ENCODE assay signal across 16 cellular contexts in the genomic region with DNA sequence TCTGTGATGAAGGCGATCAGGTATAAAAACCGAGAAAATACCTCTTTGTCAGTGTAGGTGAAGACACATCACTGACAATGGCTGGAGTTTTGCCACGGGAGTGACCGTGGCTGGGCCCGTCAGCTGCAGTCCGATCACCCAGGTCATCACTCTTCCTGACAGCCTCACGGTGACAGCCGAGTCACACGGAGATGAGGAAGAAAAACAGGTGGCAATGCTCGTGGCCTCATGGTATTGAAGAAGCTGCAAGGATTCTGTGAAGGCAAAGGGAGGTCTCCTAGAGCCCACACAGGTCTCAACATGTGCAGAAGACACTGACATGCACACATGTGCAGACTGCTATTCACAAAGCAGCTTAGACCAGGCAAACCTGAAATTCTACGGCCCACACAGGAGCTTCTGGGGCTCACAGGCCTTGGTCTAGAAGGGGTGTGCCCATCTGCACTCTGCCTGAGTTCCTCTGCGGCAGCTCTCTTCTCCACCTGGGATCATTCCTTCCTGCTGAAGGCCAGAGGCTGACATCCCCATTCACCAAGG. TPM values are rescaled to one million over a fixed set of nuclear protein-coding genes. Genes with fewer than 3 reads are reported as not detected.
DNase-seq lines count a peak whose midpoint lies in the region; ATAC-seq and TF ChIP-seq lines count a peak whose summit lies in the region.
"Had no signal": no experiment of that assay in that cellular context is flagged by ENCODE, and none has a peak within 500 bp of the region (broad histone marks: within the 10 kb centered on the region; RNA-seq: fewer than 3 reads in every experiment).

No MANE protein-coding gene starts in this region.

- H3K9me3 Mint-ChIP-seq in type B pancreatic cell: no peaks in the 10 kb centered on the region

- H3K4me1 Mint-ChIP-seq in type B pancreatic cell (ENCODE audit: unreplicated experiment): no peaks in the 10 kb centered on the region

- H3K27ac Mint-ChIP-seq in type B pancreatic cell: no peak overlapping the region
- H3K27ac Mint-ChIP-seq: CD4-positive, CD25-positive, alpha-beta regulatory T cell had no signal

- H3K4me2 ChIP-seq in osteoblast (ENCODE audit: insufficient read depth, low read length): no peak overlapping the region

- H4K20me1 ChIP-seq in osteoblast (ENCODE audit: insufficient read depth, low read length): no peaks in the 10 kb centered on the region

- no peaks in the 10 kb centered on the region for H3K27me3 ChIP-seq in heart right ventricle
- H3K27me3 ChIP-seq in osteoblast (ENCODE audit: insufficient read depth, low read length): no peaks in the 10 kb centered on the region

- peaks cover 3% of the 10 kb centered on the region for H3K79me2 ChIP-seq in osteoblast (ENCODE audit: insufficient read depth, low read length)

- no peak overlapping the region for H2AFZ ChIP-seq in osteoblast (ENCODE audit: low read length)

- DNase-seq in cardiac septum (ENCODE audit: low spot score): peak; percentile 31
- DNase-seq in heart right ventricle: no peak
- DNase-seq in epithelial cell of esophagus (ENCODE audit: low read depth): peak; percentile 54
- peak; percentile 76 for DNase-seq in osteoblast (ENCODE audit: insufficient read length, low spot score, missing footprints)
- DNase-seq in type B pancreatic cell (ENCODE audit: extremely low spot score, unreplicated experiment): peak; percentile 37
- no peak for DNase-seq in NCI-H187 treated with DMSO at 0.1 percent for 48 hours (lab: John Stamatoyannopoulos, UW)
- DNase-seq in T1000 (lab: John Stamatoyannopoulos, UW): no peak
- DNase-seq: ACHN; CD4-positive, CD25-positive, alpha-beta regulatory T cell; DMS53; NCI-H1436; NCI-H226; NCI-H526 treated with DMSO at 0.1 percent for 48 hours had no signal

- no peaks in the 10 kb centered on the region for H3K4me1 ChIP-seq in heart right ventricle
- no peaks in the 10 kb centered on the region for H3K4me1 ChIP-seq in osteoblast (ENCODE audit: insufficient read depth, low read length)

- 87 to 89% methylated on average over 12 of the region's 12 CpGs for WGBS in heart right ventricle, 2 donors

- peaks cover 6% of the 10 kb centered on the region for H3K36me3 Mint-ChIP-seq in type B pancreatic cell

- intact Hi-C loops in cardiac septum (cut with DNase I) (no loop called here), heart right ventricle (cut with DNase I) (no loop called here)

- no peaks in the 10 kb centered on the region for H3K27me3 Mint-ChIP-seq in type B pancreatic cell
- H3K27me3 Mint-ChIP-seq: CD4-positive, CD25-positive, alpha-beta regulatory T cell had no signal

- TF ChIP-seq CTCF in heart right ventricle (IDR thresholded peaks at IDR 0.05) (no peak), epithelial cell of esophagus (IDR thresholded peaks at IDR 0.05; ENCODE audit: insufficient read depth, low read depth, low read length, missing control alignments) (no peak), osteoblast (IDR thresholded peaks at IDR 0.05; ENCODE audit: extremely low read depth, low read depth, low read length) (no peak), type B pancreatic cell (conservative IDR thresholded peaks at IDR 0.05) (no peak)

- ATAC-seq in heart right ventricle (no peak), GM19397 (IDR thresholded peaks at IDR 0.05; ENCODE audit: unreplicated experiment) (no peak)
- ATAC-seq: HCT116 had no signal

- no peak overlapping the region for H3K4me3 Mint-ChIP-seq in type B pancreatic cell
- H3K4me3 Mint-ChIP-seq: CD4-positive, CD25-positive, alpha-beta regulatory T cell had no signal

- H3K9me3 ChIP-seq in heart right ventricle: no peaks in the 10 kb centered on the region
- no peaks in the 10 kb centered on the region for H3K9me3 ChIP-seq in osteoblast (ENCODE audit: low read depth, low read length)

- H3K4me3 ChIP-seq in heart right ventricle (no peak overlapping the region), epithelial cell of esophagus (ENCODE audit: low read length) (no peak overlapping the region), osteoblast (ENCODE audit: insufficient read depth, low read length) (no peak overlapping the region)

- H3K27ac ChIP-seq in heart right ventricle (no peak overlapping the region), osteoblast (ENCODE audit: low read depth, low read length) (no peak overlapping the region)

- H3K36me3 ChIP-seq in heart right ventricle (peaks cover 0 to 77% (median 56%) of the 10 kb centered on the region in 9 donors), osteoblast (ENCODE audit: insufficient read depth, low read length) (peaks cover 49% of the 10 kb centered on the region)

RNA-seq across cellular contexts. Expression of gene COPS9, which starts 7.4 kb away (rescaled TPM):
- 149 TPM for total RNA-seq in cardiac septum
- 100 to 1,000 TPM; 135 to 229 (median 165) TPM for total RNA-seq in heart right ventricle
- 100 to 1,000 TPM; 291 to 495 TPM for polyA plus RNA-seq in heart right ventricle
- total RNA-seq in osteoblast: 70.2 and 84.9 TPM in 2 replicates
- total RNA-seq in type B pancreatic cell (ENCODE audit: low replicate concordance): 131 and 156 TPM in 2 replicates

RNA-seq across cellular contexts. Expression of gene OTOS, which starts 11.8 kb away (rescaled TPM):
- total RNA-seq in cardiac septum (not detected), heart right ventricle (not detected), osteoblast (not detected in 2 replicates), type B pancreatic cell (ENCODE audit: low replicate concordance) (not detected in 2 replicates)
- polyA plus RNA-seq in heart right ventricle: not detected
- total RNA-seq: CD4-positive, CD25-positive, alpha-beta regulatory T cell; OCI-LY7 had no signal
- polyA plus RNA-seq: CD4-positive, CD25-positive, alpha-beta regulatory T cell had no signal

Comparison
In these comparisons a context has a peak if more than half of its experiments do, and no peak if none do; other contexts are left out.
1. DNase-seq: peak in cardiac septum (single experiment), epithelial cell of esophagus (single experiment), osteoblast (single experiment) and type B pancreatic cell (single experiment); none in heart right ventricle (0 of 2), NCI-H187 treated with DMSO at 0.1 percent for 48 hours (single experiment) and T1000 (single experiment).